26 cellular contexts compared by ENCODE assay signal in the genomic region with DNA sequence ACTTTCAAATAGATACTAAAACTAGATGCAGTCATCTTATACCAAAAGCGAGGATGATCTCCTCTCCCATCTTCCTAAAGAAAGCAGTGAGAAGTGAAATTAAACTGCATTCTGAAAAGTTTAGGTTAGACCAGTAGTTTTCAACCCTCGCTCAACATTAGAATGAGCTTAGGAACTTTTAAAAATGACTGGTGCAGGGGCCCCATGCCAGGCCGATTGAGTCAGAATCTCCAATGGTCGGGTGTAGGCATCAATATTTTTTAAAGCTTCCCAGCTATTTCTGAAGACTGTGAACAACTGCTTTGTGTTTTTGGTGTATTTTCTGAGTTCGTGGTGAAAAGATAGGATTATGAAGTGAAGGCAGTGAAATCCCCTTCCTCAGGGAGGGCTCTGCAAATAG.
"Had no signal": no experiment of that assay in that cellular context is flagged by ENCODE, and none has a peak within 500 bp of the region (broad histone marks: within the 10 kb centered on the region; RNA-seq: fewer than 3 reads in every experiment).

No MANE protein-coding gene starts in this region.

- DNase-seq: activated CD4-positive, alpha-beta T cell treated with anti-CD3 and anti-CD28 coated beads for 36 hours; activated CD4-positive, alpha-beta T cell treated with anti-CD3 and anti-CD28 coated beads, Interleukin-2, amount 10 ng/mL, durations not matched to agents 7 days and 5 days; activated CD4-positive, alpha-beta T cell treated with anti-CD3 and anti-CD28 coated beads, Interleukin-2, amount 50 U/mL, for 48 hours; activated CD8-positive, alpha-beta T cell treated with anti-CD3 and anti-CD28 coated beads, Interleukin-2, amount 10 ng/mL, durations not matched to agents 7 days and 5 days; activated gamma-delta T cell treated with Interleukin-2 at 50 U/mL for 16 hours; activated naive CD4-positive, alpha-beta T cell treated with anti-CD3 and anti-CD28 coated beads for 36 hours; activated naive CD8-positive, alpha-beta T cell treated with anti-CD3 and anti-CD28 coated beads, Interleukin-2, amount 50 U/mL, for 24 hours; activated T-cell treated with anti-CD3 and anti-CD28 coated beads, Interleukin-2, amount 50 U/mL, for 24 hours; anterior cingulate cortex; Karpas-422; KBM-7; NCI-H1048; NCI-H1436 treated with DMSO at 0.1 percent for 48 hours; NCI-H1694 treated with DMSO at 0.1 percent for 48 hours; NCI-H2029; NCI-H2171; NCI-H510A; NCI-H526; NCI-H748 treated with DMSO at 0.1 percent for 48 hours; NK-92 treated with Interleukin-12 subunit alpha and Interleukin-12 subunit beta, amount 100 ng/mL, for 24 hours; PC-9; Right ventricle myocardium superior; SJCRH30 had no signal

- H2AFZ ChIP-seq: PC-9 had no signal

- H3K27ac ChIP-seq: cardiac muscle cell, PC-9, RWPE1, SJCRH30, SK-N-MC had no signal

- H3K9me3 ChIP-seq: SJCRH30 had no signal

- H3K36me3 ChIP-seq: cardiac muscle cell, SJCRH30 had no signal

- H3K4me3 ChIP-seq: cardiac muscle cell, PC-9, SJCRH30, SK-N-MC had no signal

- H3K27me3 ChIP-seq: cardiac muscle cell, SJCRH30 had no signal

- H3K4me2 ChIP-seq: PC-9 had no signal
